Comparison of ENCODE assay signal across 14 cellular contexts in the genomic region with DNA sequence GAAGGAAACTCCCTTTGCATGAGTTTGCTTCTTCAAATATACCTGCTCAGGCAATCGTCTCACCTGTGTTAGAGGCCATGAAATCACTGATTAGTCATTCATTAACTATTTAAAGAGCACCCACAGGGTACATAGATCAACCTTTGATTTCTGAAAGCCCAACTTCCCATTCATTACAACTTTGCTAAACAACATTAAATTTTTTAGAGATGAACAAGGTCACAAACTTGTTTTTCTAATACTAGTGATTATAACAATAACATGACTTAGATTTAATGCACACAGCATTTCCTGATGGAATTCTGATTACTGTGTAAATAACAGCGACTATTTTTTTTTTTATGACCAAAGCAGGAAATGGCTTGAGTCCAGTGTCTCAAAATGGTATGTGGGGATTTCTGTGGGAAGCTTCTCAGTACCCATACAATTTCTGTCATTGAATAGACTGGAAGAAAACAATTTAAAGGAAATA. TPM values are rescaled to one million over a fixed set of nuclear protein-coding genes. Genes with fewer than 3 reads are reported as not detected.
DNase-seq lines count a peak whose midpoint lies in the region; ATAC-seq and TF ChIP-seq lines count a peak whose summit lies in the region.
"Had no signal": no experiment of that assay in that cellular context is flagged by ENCODE, and none has a peak within 500 bp of the region (broad histone marks: within the 10 kb centered on the region; RNA-seq: fewer than 3 reads in every experiment).

No MANE protein-coding gene starts in this region.

- no peaks in the 10 kb centered on the region for H3K79me2 ChIP-seq in PC-3 (ENCODE audit: low read length)

- CTCF ChIA-PET in PC-3 (lab: Charles Lee): no interaction called here

- H3K4me2 ChIP-seq in PC-3 (ENCODE audit: low read length): peak overlapping the region; percentile 44

- H3F3A ChIP-seq in PC-3 (ENCODE audit: low read length, unreplicated experiment): peaks cover 7% of the 10 kb centered on the region

- TF ChIP-seq CTCF in PC-3 (conservative IDR thresholded peaks at IDR 0.05; ENCODE audit: low read depth, low read length): no peak
- TF ChIP-seq CTCF in fibroblast of villous mesenchyme (IDR thresholded peaks at IDR 0.05; ENCODE audit: insufficient read depth, low read depth, low read length): no peak
- TF ChIP-seq CTCF in gastrocnemius medialis (IDR thresholded peaks at IDR 0.05 in 4 of 5, conservative IDR thresholded peaks at IDR 0.05 in 1 of 5): no peak

- DNase-seq in EL (peak; percentile 48), PC-3 (peak; percentile 96), fibroblast of villous mesenchyme (ENCODE audit: low read depth) (peak; percentile 22), gastrocnemius medialis (no peak), NCI-H187 (lab: John Stamatoyannopoulos, UW) (no peak), retina (no peak)
- DNase-seq in naive thymus-derived CD8-positive, alpha-beta T cell: no peak
- DNase-seq: activated CD4-positive, alpha-beta memory T cell treated with anti-CD3 and anti-CD28 coated beads for 36 hours; effector CD4-positive, alpha-beta T cell; MM.1S; NCI-H524; T-helper 1 cell had no signal

- no peaks in the 10 kb centered on the region for H3K9me3 Mint-ChIP-seq in naive thymus-derived CD8-positive, alpha-beta T cell
- H3K9me3 Mint-ChIP-seq: activated CD4-positive, alpha-beta memory T cell treated with anti-CD3 and anti-CD28 coated beads for 36 hours had no signal

- H4K20me1 ChIP-seq in PC-3 (ENCODE audit: low read length): no peaks in the 10 kb centered on the region

- intact Hi-C loops in PC-3 (cut with micrococcal nuclease): no loop called here
- intact Hi-C loops in gastrocnemius medialis (cut with DNase I; ENCODE audit: low total_unique reads): no loop called here

- H3K36me3 ChIP-seq in PC-3 (ENCODE audit: low read depth, low read length): no peaks in the 10 kb centered on the region
- H3K36me3 ChIP-seq in gastrocnemius medialis: no peaks in the 10 kb centered on the region
- H3K36me3 ChIP-seq: thoracic aorta had no signal

- peaks cover 0 to 6% (median 1%) of the 10 kb centered on the region in 4 donors for H3K4me1 Mint-ChIP-seq in naive thymus-derived CD8-positive, alpha-beta T cell

- peak overlapping the region; percentile 20 for H2AFZ ChIP-seq in PC-3 (ENCODE audit: low read length)

- peak overlapping the region; percentile 14; the same call in 1 of the 2 replicates for H3K4me3 ChIP-seq in PC-3 (ENCODE audit: low read length)
- H3K4me3 ChIP-seq in fibroblast of villous mesenchyme (ENCODE audit: low read depth, low read length): no peak overlapping the region
- H3K4me3 ChIP-seq in gastrocnemius medialis: no peak overlapping the region
- H3K4me3 ChIP-seq: thoracic aorta had no signal

- no peaks in the 10 kb centered on the region for H3K9me2 ChIP-seq in PC-3 (replicated peaks; ENCODE audit: low read length)

- H3K4me1 ChIP-seq in PC-3 (ENCODE audit: insufficient read depth, low read length) (peaks cover 43% of the 10 kb centered on the region), gastrocnemius medialis (peaks cover 0 to 3% of the 10 kb centered on the region in 2 donors)

- H3K27ac ChIP-seq in PC-3 (ENCODE audit: low read length) (peak overlapping the region; percentile 94), gastrocnemius medialis (peak overlapping the region in 3 of 4 donors; percentile 17 to 48 (median 46))
- H3K27ac ChIP-seq: thoracic aorta had no signal

- H3K4me3 Mint-ChIP-seq in naive thymus-derived CD8-positive, alpha-beta T cell: no peak overlapping the region
- H3K4me3 Mint-ChIP-seq: activated CD4-positive, alpha-beta memory T cell treated with anti-CD3 and anti-CD28 coated beads for 36 hours had no signal

- H3K9ac ChIP-seq in PC-3 (ENCODE audit: low read length): peak overlapping the region; percentile 59

- H3K27me3 Mint-ChIP-seq in naive thymus-derived CD8-positive, alpha-beta T cell: no peaks in the 10 kb centered on the region
- H3K27me3 Mint-ChIP-seq: activated CD4-positive, alpha-beta memory T cell treated with anti-CD3 and anti-CD28 coated beads for 36 hours had no signal

- POLR2A ChIA-PET in PC-3 (lab: Charles Lee; ENCODE audit: unreplicated experiment): interaction anchor here (0.7 kb wide), 2 partner anchors 52 to 363 kb away, joined by 4 read pairs; no protein-coding TSS in a partner anchor
- POLR2A ChIA-PET in naive thymus-derived CD8-positive, alpha-beta T cell (lab: Charles Lee): interaction anchor here (1.2 kb wide), 1 partner anchor 14 kb away, joined by 3 read pairs; no protein-coding TSS in a partner anchor

- H3K27ac Mint-ChIP-seq in naive thymus-derived CD8-positive, alpha-beta T cell: no peak overlapping the region
- H3K27ac Mint-ChIP-seq: activated CD4-positive, alpha-beta memory T cell treated with anti-CD3 and anti-CD28 coated beads for 36 hours had no signal

- H3K9me3 ChIP-seq in PC-3 (ENCODE audit: low read length): no peaks in the 10 kb centered on the region
- no peaks in the 10 kb centered on the region for H3K9me3 ChIP-seq in gastrocnemius medialis
- H3K9me3 ChIP-seq: thoracic aorta had no signal

- BruUV-seq in PC-3 (replicated peaks; lab: Mats Ljungman, UMichigan): no TSS peak

- no peak for TF ChIP-seq POLR2A in gastrocnemius medialis (IDR thresholded peaks at IDR 0.05)

- H3K36me3 Mint-ChIP-seq in naive thymus-derived CD8-positive, alpha-beta T cell: no peaks in the 10 kb centered on the region
- H3K36me3 Mint-ChIP-seq: activated CD4-positive, alpha-beta memory T cell treated with anti-CD3 and anti-CD28 coated beads for 36 hours had no signal

- ATAC-seq in PC-3: peak; percentile 53
- ATAC-seq in gastrocnemius medialis: no peak
- ATAC-seq in naive thymus-derived CD8-positive, alpha-beta T cell: no peak
- no peak for ATAC-seq in GM18498 (IDR thresholded peaks at IDR 0.05; ENCODE audit: unreplicated experiment)

- in situ Hi-C loops in gastrocnemius medialis (cut with MboI; ENCODE audit: low sequenced_read_pairs in 4 of 4): no loop called here

- H3K27me3 ChIP-seq in PC-3 (ENCODE audit: low read length) (no peaks in the 10 kb centered on the region), gastrocnemius medialis (no peaks in the 10 kb centered on the region)

RNA-seq across cellular contexts. Expression of a gene that starts 5.4 kb away (rescaled TPM):
- 151 and 207 TPM in 2 replicates for total RNA-seq in PC-3 (2014; rRNA removed)
- total RNA-seq in fibroblast of villous mesenchyme: 49.7 and 52.8 TPM in 2 replicates
- total RNA-seq in gastrocnemius medialis: 10 to 100 TPM; 11.9 to 25.6 (median 19.1) TPM
- 10 to 100 TPM; 64.1 to 74.5 TPM for total RNA-seq in naive thymus-derived CD8-positive, alpha-beta T cell
- 10 to 100 TPM; 29.6 to 32.0 (median 30.2) TPM for polyA plus RNA-seq in naive thymus-derived CD8-positive, alpha-beta T cell

RNA-seq across cellular contexts. Expression of a gene that starts 6.3 kb away (rescaled TPM):
- total RNA-seq in PC-3 (2014; rRNA removed): 193 and 232 TPM in 2 replicates
- total RNA-seq in fibroblast of villous mesenchyme: 80.2 and 99.7 TPM in 2 replicates
- 100 to 1,000 TPM; 158 to 251 (median 178) TPM for total RNA-seq in gastrocnemius medialis
- total RNA-seq in naive thymus-derived CD8-positive, alpha-beta T cell: 100 to 1,000 TPM in 1 of 2 experiments, 10 to 100 TPM in 1; 100.0 to 103 TPM
- polyA plus RNA-seq in naive thymus-derived CD8-positive, alpha-beta T cell: 10 to 100 TPM; 38.1 to 60.1 (median 52.0) TPM

RNA-seq across cellular contexts. Expression of a gene that starts 29.2 kb away (rescaled TPM):
- total RNA-seq in PC-3 (2014; rRNA removed): 11.1 and 14.1 TPM in 2 replicates
- 22.9 and 26.3 TPM in 2 replicates for total RNA-seq in fibroblast of villous mesenchyme
- total RNA-seq in gastrocnemius medialis: 10 to 100 TPM; 17.1 to 30.7 (median 20.3) TPM
- total RNA-seq in naive thymus-derived CD8-positive, alpha-beta T cell: 10 to 100 TPM; 43.0 to 48.8 TPM
- 10 to 100 TPM; 22.9 to 30.5 (median 25.6) TPM for polyA plus RNA-seq in naive thymus-derived CD8-positive, alpha-beta T cell

Comparison
In these comparisons a context has a peak if more than half of its experiments do, and no peak if none do; other contexts are left out.
1. DNase-seq: peak in EL (single experiment), PC-3 (single experiment) and fibroblast of villous mesenchyme (single experiment); none in gastrocnemius medialis (0 of 2), naive thymus-derived CD8-positive, alpha-beta T cell (0 of 10), NCI-H187 (0 of 2) and retina (single experiment).